Comparison of ENCODE assay signal across 20 cellular contexts in the genomic region with DNA sequence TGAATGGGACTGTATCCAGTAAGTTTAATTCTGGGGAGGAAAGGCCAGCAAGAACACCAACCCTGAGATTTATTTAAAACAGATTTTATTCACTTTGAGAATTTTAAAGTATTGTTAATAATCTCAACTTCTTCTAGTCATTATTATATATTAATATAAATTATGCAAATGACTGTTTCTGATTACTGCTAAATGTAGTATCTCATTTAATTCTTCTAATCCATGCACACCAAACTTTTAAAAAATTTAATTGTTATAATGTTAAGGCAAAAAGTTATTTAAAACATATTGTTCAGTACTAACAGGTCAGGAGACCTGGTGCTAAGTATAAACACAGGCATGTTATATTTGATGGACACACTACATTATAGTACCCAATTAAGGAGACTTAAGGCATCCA. TPM values are rescaled to one million over a fixed set of nuclear protein-coding genes. Genes with fewer than 3 reads are reported as not detected.
DNase-seq lines count a peak whose midpoint lies in the region; ATAC-seq, FAIRE-seq and TF ChIP-seq lines count a peak whose summit lies in the region.
"Had no signal": no experiment of that assay in that cellular context is flagged by ENCODE, and none has a peak within 500 bp of the region (broad histone marks: within the 10 kb centered on the region; RNA-seq: fewer than 3 reads in every experiment).

No MANE protein-coding gene starts in this region.

- peaks cover 14 to 39% of the 10 kb centered on the region in 2 experiments for H3K36me3 ChIP-seq in HEK293 (ENCODE audit: control insufficient read depth in 2 of 2, insufficient read depth in 1 of 2, low read length in 2 of 2)
- H3K36me3 ChIP-seq in pancreas: no peaks in the 10 kb centered on the region

- H3K27ac ChIP-seq in HEK293 (ENCODE audit: extremely low read depth, low read depth, low read length) (no peak overlapping the region), pancreas (no peak overlapping the region)
- H3K27ac ChIP-seq: 22Rv1; A549; BLaER1 treated with 17β-estradiol and CSF1 and Interleukin-3, amounts not matched to agents 10 nM and 100 nM; C4-2B had no signal

- intact Hi-C loops in pancreas (cut with DNase I): no loop called here

- TF ChIP-seq CTCF in HEK293 (tag by site-specific recombination; IDR thresholded peaks at IDR 0.05) (no peak), pancreas (IDR thresholded peaks at IDR 0.05) (no peak)

- DNase-seq in frontal cortex (ENCODE audit: low spot score in 2 of 2): no peak
- no peak for DNase-seq in pancreas
- DNase-seq in SHP77 (lab: John Stamatoyannopoulos, UW): no peak
- DNase-seq: AML-193; Caco-2; Calu3; CD4-positive, alpha-beta T cell; CD8-positive, alpha-beta T cell; DMS79 treated with DMSO at 0.1 percent for 48 hours; GF-D8 had no signal

- H3K9me3 ChIP-seq in HEK293 (ENCODE audit: control insufficient read depth, insufficient read depth, low read depth, low read length): no peaks in the 10 kb centered on the region
- no peaks in the 10 kb centered on the region for H3K9me3 ChIP-seq in pancreas
- H3K9me3 ChIP-seq: A549, Caco-2 had no signal

- POLR2A ChIA-PET in HEK293 (lab: Yijun Ruan, JAX): no interaction called here

- CTCF ChIA-PET in HEK293 (lab: Yijun Ruan, JAX): no interaction called here

- H3K4me1 ChIP-seq in HEK293 (ENCODE audit: control insufficient read depth, insufficient read depth, low read length) (peaks cover 7% of the 10 kb centered on the region; the same call in 1 of the 2 replicates), pancreas (peaks cover 0 to 7% (median 4%) of the 10 kb centered on the region in 3 donors)
- H3K4me1 ChIP-seq: Caco-2 had no signal

- no peak overlapping the region for H3K4me3 ChIP-seq in HEK293 (ENCODE audit: low read depth, low read length)
- H3K4me3 ChIP-seq in pancreas: no peak overlapping the region
- H3K4me3 ChIP-seq: A549; BLaER1 treated with 17β-estradiol and CSF1 and Interleukin-3, amounts not matched to agents 10 nM and 100 nM had no signal

- ATAC-seq in pancreas (no peak), GM18498 (IDR thresholded peaks at IDR 0.05; ENCODE audit: unreplicated experiment) (no peak)
- ATAC-seq: A549; CD8-positive, alpha-beta T cell had no signal

- FAIRE-seq in frontal cortex (lab: Jason Lieb, UNC): peak; percentile 24
- peak; percentile 20 for FAIRE-seq in pancreas (lab: Jason Lieb, UNC)
- FAIRE-seq: A549, D721Med, G401.6, GM12891, GM18507 had no signal

- H3K27me3 ChIP-seq in pancreas: no peaks in the 10 kb centered on the region

TF ChIP-seq in HEK293, 187 proteins besides CTCF, POLR2A, EP300 and RAD21:
- TF ChIP-seq, protein P1, sequence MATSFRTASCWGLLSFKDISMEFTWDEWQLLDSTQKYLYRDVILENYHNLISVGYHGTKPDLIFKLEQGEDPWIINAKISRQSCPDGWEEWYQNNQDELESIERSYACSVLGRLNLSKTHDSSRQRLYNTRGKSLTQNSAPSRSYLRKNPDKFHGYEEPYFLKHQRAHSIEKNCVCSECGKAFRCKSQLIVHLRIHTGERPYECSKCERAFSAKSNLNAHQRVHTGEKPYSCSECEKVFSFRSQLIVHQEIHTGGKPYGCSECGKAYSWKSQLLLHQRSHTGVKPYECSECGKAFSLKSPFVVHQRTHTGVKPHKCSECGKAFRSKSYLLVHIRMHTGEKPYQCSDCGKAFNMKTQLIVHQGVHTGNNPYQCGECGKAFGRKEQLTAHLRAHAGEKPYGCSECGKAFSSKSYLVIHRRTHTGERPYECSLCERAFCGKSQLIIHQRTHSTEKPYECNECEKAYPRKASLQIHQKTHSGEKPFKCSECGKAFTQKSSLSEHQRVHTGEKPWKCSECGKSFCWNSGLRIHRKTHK (tag by site-specific recombination; IDR thresholded peaks at IDR 0.05): no peak
- TF ChIP-seq ZNF664 (tag by site-specific recombination; IDR thresholded peaks at IDR 0.05) (peak; percentile 93), ZNF473 (tag by site-specific recombination; IDR thresholded peaks at IDR 0.05) (no peak), BCL11B (tag by site-specific recombination; IDR thresholded peaks at IDR 0.05; ENCODE audit: low read depth) (no peak), ZNF830 (tag by site-specific recombination; IDR thresholded peaks at IDR 0.05; ENCODE audit: low read depth) (0 out of 2 replicates have a peak, but pooled peaks have one; percentile 16)

RNA-seq across cellular contexts. Expression of a gene that starts 8.1 kb away (rescaled TPM):
- total RNA-seq in frontal cortex (123 TPM), pancreas (10 to 100 TPM in 4 of 6 donors, 1 to 10 TPM in 2; 7.8 to 16.7 (median 12.0) TPM)
- 1 to 10 TPM; 2.7 to 5.6 TPM for polyA plus RNA-seq in pancreas
